ENCODE assay signal across 1 cellular context in the genomic region with DNA sequence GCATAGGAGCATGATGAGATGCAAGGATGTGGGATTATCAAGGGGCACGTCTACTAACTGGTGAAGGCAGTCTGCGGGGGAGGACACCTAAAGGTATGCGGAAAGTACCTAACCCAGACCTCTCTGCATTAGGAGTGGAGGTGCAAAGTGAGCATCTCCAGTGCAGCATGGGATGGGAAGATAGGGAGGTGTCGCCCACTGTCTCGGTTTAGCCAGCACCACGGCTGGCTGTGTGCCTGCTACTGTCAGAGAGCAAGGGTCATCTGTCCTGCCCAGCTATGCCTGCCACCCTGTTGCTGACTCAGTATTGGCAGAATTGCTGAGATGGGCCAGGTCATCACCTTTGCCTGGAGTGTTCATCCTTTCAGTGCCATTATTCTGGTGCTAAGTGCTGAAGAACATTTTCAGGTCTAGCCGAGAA.
TF ChIP-seq lines count a peak whose summit lies in the region.

No MANE protein-coding gene starts in this region.

TF ChIP-seq in WTC11, 78 proteins besides CTCF, POLR2A, EP300 and RAD21 (continued from another document):
- TF ChIP-seq, protein P1, sequence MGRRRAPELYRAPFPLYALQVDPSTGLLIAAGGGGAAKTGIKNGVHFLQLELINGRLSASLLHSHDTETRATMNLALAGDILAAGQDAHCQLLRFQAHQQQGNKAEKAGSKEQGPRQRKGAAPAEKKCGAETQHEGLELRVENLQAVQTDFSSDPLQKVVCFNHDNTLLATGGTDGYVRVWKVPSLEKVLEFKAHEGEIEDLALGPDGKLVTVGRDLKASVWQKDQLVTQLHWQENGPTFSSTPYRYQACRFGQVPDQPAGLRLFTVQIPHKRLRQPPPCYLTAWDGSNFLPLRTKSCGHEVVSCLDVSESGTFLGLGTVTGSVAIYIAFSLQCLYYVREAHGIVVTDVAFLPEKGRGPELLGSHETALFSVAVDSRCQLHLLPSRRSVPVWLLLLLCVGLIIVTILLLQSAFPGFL (CRISPR knock-in tag; IDR thresholded peaks at IDR 0.05; ENCODE audit: borderline replicate concordance) = no peak
- no peak for TF ChIP-seq ZNF416 (CRISPR knock-in tag; IDR thresholded peaks at IDR 0.05)
- TF ChIP-seq NR1H2 (CRISPR knock-in tag; IDR thresholded peaks at IDR 0.05) = no peak
- no peak for TF ChIP-seq RORB (CRISPR knock-in tag; IDR thresholded peaks at IDR 0.05)
